15 cellular contexts compared by ENCODE assay signal in genomic region chr5:107704686-107705389, GRCh38. TPM values are rescaled to one million over a fixed set of nuclear protein-coding genes. Genes with fewer than 3 reads are reported as not detected.
DNase-seq lines count a peak whose midpoint lies in the region; ATAC-seq and TF ChIP-seq lines count a peak whose summit lies in the region.
"Had no signal": no experiment of that assay in that cellular context is flagged by ENCODE, and none has a peak within 500 bp of the region (broad histone marks: within the 10 kb centered on the region; RNA-seq: fewer than 3 reads in every experiment).

No MANE protein-coding gene starts in this region.

- DNase-seq in GM23338 (ENCODE audit: low spot score) (no peak), NCI-H748 treated with DMSO at 0.1 percent for 48 hours (lab: John Stamatoyannopoulos, UW) (peak; percentile 4), fibroblast of lung (ENCODE audit: low read depth in 2 of 2) (peak in 1 of 2 donors; percentile 8), osteoblast (ENCODE audit: insufficient read length, low spot score, missing footprints) (no peak), Karpas-422 (no peak), DMS53 (lab: John Stamatoyannopoulos, UW) (no peak)
- DNase-seq in CD4-positive, alpha-beta memory T cell: no peak
- DNase-seq: activated naive CD4-positive, alpha-beta T cell treated with anti-CD3 and anti-CD28 coated beads, Interleukin-2, amount 50 U/mL, for 16 hours; esophagus squamous epithelium; GOT3; NCI-H2081 had no signal

- peak overlapping the region; percentile 54; the same call in 1 of the 2 replicates for H2AFZ ChIP-seq in GM23338
- H2AFZ ChIP-seq in fibroblast of lung (ENCODE audit: low read length): peak overlapping the region; percentile 64
- H2AFZ ChIP-seq in osteoblast (ENCODE audit: low read length): peak overlapping the region; percentile 89
- H2AFZ ChIP-seq in Karpas-422 (ENCODE audit: low read length): no peak overlapping the region

- TF ChIP-seq CTCF in GM23338 (conservative IDR thresholded peaks at IDR 0.05; ENCODE audit: low read depth in 2 of 2) (no peak), fibroblast of lung (conservative IDR thresholded peaks at IDR 0.05 in 1 of 2, IDR thresholded peaks at IDR 0.05 in 1 of 2; ENCODE audit: low read depth in 1 of 2, low read length in 2 of 2) (no peak), osteoblast (IDR thresholded peaks at IDR 0.05; ENCODE audit: extremely low read depth, low read depth, low read length) (no peak)

- intact Hi-C loops in CD4-positive, alpha-beta memory T cell (cut with micrococcal nuclease): no loop called here

- H4K20me1 ChIP-seq in GM23338 (replicated peaks; ENCODE audit: insufficient read depth) (no peaks in the 10 kb centered on the region), fibroblast of lung (ENCODE audit: control insufficient read depth, extremely low read depth, insufficient read depth, low read length) (no peaks in the 10 kb centered on the region), osteoblast (ENCODE audit: insufficient read depth, low read length) (no peaks in the 10 kb centered on the region), Karpas-422 (ENCODE audit: insufficient read depth, low read depth, low read length) (no peaks in the 10 kb centered on the region)
- H4K20me1 ChIP-seq: BLaER1 treated with 17β-estradiol and CSF1 and Interleukin-3, amounts not matched to agents 10 nM and 100 nM had no signal

- H3K79me2 ChIP-seq in GM23338 (replicated peaks; ENCODE audit: insufficient read depth): no peaks in the 10 kb centered on the region
- no peaks in the 10 kb centered on the region for H3K79me2 ChIP-seq in fibroblast of lung (ENCODE audit: control insufficient read depth, insufficient read depth, low read length)
- H3K79me2 ChIP-seq in osteoblast (ENCODE audit: insufficient read depth, low read length): no peaks in the 10 kb centered on the region
- H3K79me2 ChIP-seq in Karpas-422 (ENCODE audit: low read length): no peaks in the 10 kb centered on the region

- H3K4me1 ChIP-seq in GM23338 (ENCODE audit: insufficient read depth) (peaks cover 14% of the 10 kb centered on the region), fibroblast of lung (ENCODE audit: control insufficient read depth, extremely low read depth, insufficient read depth, low read length) (no peaks in the 10 kb centered on the region), osteoblast (ENCODE audit: insufficient read depth, low read length) (peaks cover 6% of the 10 kb centered on the region), Karpas-422 (ENCODE audit: low read length) (no peaks in the 10 kb centered on the region)
- no peaks in the 10 kb centered on the region for H3K4me1 ChIP-seq in CD4-positive, alpha-beta memory T cell (ENCODE audit: insufficient read depth, low read length)
- H3K4me1 ChIP-seq: BLaER1 treated with 17β-estradiol and CSF1 and Interleukin-3, amounts not matched to agents 10 nM and 100 nM; esophagus squamous epithelium; prostate gland had no signal

- no peaks in the 10 kb centered on the region for H3F3A ChIP-seq in GM23338 (replicated peaks; ENCODE audit: low read depth)

- POLR2A ChIA-PET in CD4-positive, alpha-beta memory T cell (lab: Charles Lee; ENCODE audit: partially characterized antibody): no interaction called here

- H3K4me3 Mint-ChIP-seq in GM23338: no peak overlapping the region
- H3K4me3 Mint-ChIP-seq in CD4-positive, alpha-beta memory T cell: no peak overlapping the region
- H3K4me3 Mint-ChIP-seq: memory B cell had no signal

- no peaks in the 10 kb centered on the region for H3K9me2 ChIP-seq in GM23338 (ENCODE audit: insufficient read depth)
- no peaks in the 10 kb centered on the region for H3K9me2 ChIP-seq in Karpas-422 (replicated peaks; ENCODE audit: insufficient read depth, low read length)

- H3K27me3 Mint-ChIP-seq in GM23338 (ENCODE audit: insufficient read depth, low read depth, poor library complexity): peaks cover 1% of the 10 kb centered on the region
- peaks cover 7 to 8% of the 10 kb centered on the region in 2 donors for H3K27me3 Mint-ChIP-seq in CD4-positive, alpha-beta memory T cell

- H3K27me3 ChIP-seq in GM23338 (ENCODE audit: insufficient read depth): no peaks in the 10 kb centered on the region
- no peaks in the 10 kb centered on the region for H3K27me3 ChIP-seq in fibroblast of lung (ENCODE audit: control insufficient read depth, insufficient read depth, low read length)
- no peaks in the 10 kb centered on the region for H3K27me3 ChIP-seq in osteoblast (ENCODE audit: insufficient read depth, low read length)
- H3K27me3 ChIP-seq in Karpas-422 (ENCODE audit: low read length): no peaks in the 10 kb centered on the region
- H3K27me3 ChIP-seq in CD4-positive, alpha-beta memory T cell (ENCODE audit: insufficient read depth, low read length): no peaks in the 10 kb centered on the region
- H3K27me3 ChIP-seq: BLaER1 treated with 17β-estradiol and CSF1 and Interleukin-3, amounts not matched to agents 10 nM and 100 nM had no signal

- peaks cover 9% of the 10 kb centered on the region; the same call in 1 of the 3 replicates for H3K9me3 Mint-ChIP-seq in GM23338
- peaks cover 0 to 6% (median 4%) of the 10 kb centered on the region in 8 donors for H3K9me3 Mint-ChIP-seq in CD4-positive, alpha-beta memory T cell

- CTCF ChIA-PET in CD4-positive, alpha-beta memory T cell (lab: Charles Lee; ENCODE audit: partially characterized antibody): interaction anchor here (0.6 kb wide), 1 partner anchor 45 kb away, joined by 3 read pairs; no protein-coding TSS in a partner anchor

- no peak overlapping the region for H3K9ac ChIP-seq in fibroblast of lung (ENCODE audit: insufficient read depth, low read length)
- no peak overlapping the region for H3K9ac ChIP-seq in Karpas-422 (ENCODE audit: low read length)
- H3K9ac ChIP-seq: BLaER1 treated with 17β-estradiol and CSF1 and Interleukin-3, amounts not matched to agents 10 nM and 100 nM had no signal

- H3K36me3 Mint-ChIP-seq in GM23338 (ENCODE audit: low read depth): peaks cover 3% of the 10 kb centered on the region; the same call in 2 of the 3 replicates
- no peaks in the 10 kb centered on the region for H3K36me3 Mint-ChIP-seq in CD4-positive, alpha-beta memory T cell
- H3K36me3 Mint-ChIP-seq: memory B cell had no signal

- H3K9me3 ChIP-seq in fibroblast of lung (ENCODE audit: control insufficient read depth, insufficient read depth, low read depth, low read length) (no peaks in the 10 kb centered on the region), osteoblast (ENCODE audit: low read depth, low read length) (no peaks in the 10 kb centered on the region), Karpas-422 (ENCODE audit: low read length) (no peaks in the 10 kb centered on the region)
- H3K9me3 ChIP-seq in CD4-positive, alpha-beta memory T cell (ENCODE audit: control insufficient read depth in 1 of 2, low read length in 2 of 2): no peaks in the 10 kb centered on the region
- H3K9me3 ChIP-seq: esophagus squamous epithelium, prostate gland had no signal

- peak overlapping the region; percentile 83 for H3K27ac Mint-ChIP-seq in GM23338
- no peak overlapping the region for H3K27ac Mint-ChIP-seq in CD4-positive, alpha-beta memory T cell
- H3K27ac Mint-ChIP-seq: memory B cell had no signal

- no peaks in the 10 kb centered on the region for H3K36me3 ChIP-seq in GM23338 (ENCODE audit: insufficient read depth)
- no peaks in the 10 kb centered on the region for H3K36me3 ChIP-seq in fibroblast of lung (ENCODE audit: control insufficient read depth, insufficient read depth, low read length)
- H3K36me3 ChIP-seq in osteoblast (ENCODE audit: insufficient read depth, low read length): no peaks in the 10 kb centered on the region
- H3K36me3 ChIP-seq in Karpas-422 (ENCODE audit: insufficient read depth, low read length): no peaks in the 10 kb centered on the region
- H3K36me3 ChIP-seq in CD4-positive, alpha-beta memory T cell (ENCODE audit: insufficient read depth, low read length): no peaks in the 10 kb centered on the region
- H3K36me3 ChIP-seq: BLaER1 treated with 17β-estradiol and CSF1 and Interleukin-3, amounts not matched to agents 10 nM and 100 nM; esophagus squamous epithelium; prostate gland had no signal

- H3K4me3 ChIP-seq in GM23338 (no peak overlapping the region), fibroblast of lung (replicated peaks in 1 of 4; ENCODE audit: control extremely low read depth in 1 of 4, insufficient read depth in 1 of 4, low read depth in 3 of 4, low read length in 4 of 4) (peak overlapping the region in 2 of 4 experiments; percentile 2 to 31), osteoblast (ENCODE audit: insufficient read depth, low read length) (peak overlapping the region; percentile 66), Karpas-422 (ENCODE audit: low read length) (no peak overlapping the region)
- H3K4me3 ChIP-seq in CD4-positive, alpha-beta memory T cell (ENCODE audit: low read length in 2 of 2): no peak overlapping the region
- H3K4me3 ChIP-seq: BLaER1 treated with 17β-estradiol and CSF1 and Interleukin-3, amounts not matched to agents 10 nM and 100 nM; esophagus squamous epithelium; prostate gland had no signal

- H3K27ac ChIP-seq in GM23338 (ENCODE audit: low read depth) (no peak overlapping the region), fibroblast of lung (ENCODE audit: insufficient read depth, low read length) (no peak overlapping the region), osteoblast (ENCODE audit: low read depth, low read length) (no peak overlapping the region), Karpas-422 (ENCODE audit: low read length) (no peak overlapping the region)
- no peak overlapping the region for H3K27ac ChIP-seq in CD4-positive, alpha-beta memory T cell (ENCODE audit: low read depth, low read length)
- H3K27ac ChIP-seq: BLaER1 treated with 17β-estradiol and CSF1 and Interleukin-3, amounts not matched to agents 10 nM and 100 nM; esophagus squamous epithelium; prostate gland had no signal

- ATAC-seq in GM23338 (peak; percentile 72), HG02623 (IDR thresholded peaks at IDR 0.05; ENCODE audit: unreplicated experiment) (no peak)

- H3K4me2 ChIP-seq in GM23338 (peak overlapping the region; percentile 42; the same call in 1 of the 2 replicates), fibroblast of lung (ENCODE audit: extremely low read depth, insufficient read depth, low read length) (peak overlapping the region; percentile 67), osteoblast (ENCODE audit: insufficient read depth, low read length) (peak overlapping the region; percentile 87), Karpas-422 (ENCODE audit: low read depth, low read length, poor library complexity, severe bottlenecking) (no peak overlapping the region)
- H3K4me2 ChIP-seq: BLaER1 treated with 17β-estradiol and CSF1 and Interleukin-3, amounts not matched to agents 10 nM and 100 nM had no signal

- peaks cover 15% of the 10 kb centered on the region for H3K4me1 Mint-ChIP-seq in GM23338
- no peaks in the 10 kb centered on the region for H3K4me1 Mint-ChIP-seq in CD4-positive, alpha-beta memory T cell
- H3K4me1 Mint-ChIP-seq: memory B cell had no signal

RNA-seq across cellular contexts. Expression of gene EFNA5, which starts 34.1 kb away (rescaled TPM):
- 7.5 and 18.1 TPM in 2 replicates for total RNA-seq in GM23338 (2014; rRNA removed; shearing (Covaris generic))
- 7.4 and 10.1 TPM in 2 replicates for polyA plus RNA-seq in GM23338 (2016; fragmentation: Nextera tagmentation; extraction: Ambion mirVana)
- total RNA-seq in fibroblast of lung: 1.8 and 3.5 TPM in 2 replicates
- 3.7 and 4.3 TPM in 2 replicates for polyA plus RNA-seq in fibroblast of lung
- 3.9 and 5.6 TPM in 2 replicates for polyA plus RNA-seq in fibroblast of lung (2012)
- polyA minus RNA-seq in fibroblast of lung (ENCODE audit: low replicate concordance): 5.6 and 13.6 TPM in 2 replicates
- 10.0 and 12.3 TPM in 2 replicates for total RNA-seq in osteoblast
- total RNA-seq in Karpas-422 (2014; rRNA removed; shearing (Covaris generic); ENCODE audit: low replicate concordance): not detected in 2 replicates
- total RNA-seq in CD4-positive, alpha-beta memory T cell: not detected
- not detected for polyA plus RNA-seq in CD4-positive, alpha-beta memory T cell
